1 cellular context compared by ENCODE assay signal in the genomic region with DNA sequence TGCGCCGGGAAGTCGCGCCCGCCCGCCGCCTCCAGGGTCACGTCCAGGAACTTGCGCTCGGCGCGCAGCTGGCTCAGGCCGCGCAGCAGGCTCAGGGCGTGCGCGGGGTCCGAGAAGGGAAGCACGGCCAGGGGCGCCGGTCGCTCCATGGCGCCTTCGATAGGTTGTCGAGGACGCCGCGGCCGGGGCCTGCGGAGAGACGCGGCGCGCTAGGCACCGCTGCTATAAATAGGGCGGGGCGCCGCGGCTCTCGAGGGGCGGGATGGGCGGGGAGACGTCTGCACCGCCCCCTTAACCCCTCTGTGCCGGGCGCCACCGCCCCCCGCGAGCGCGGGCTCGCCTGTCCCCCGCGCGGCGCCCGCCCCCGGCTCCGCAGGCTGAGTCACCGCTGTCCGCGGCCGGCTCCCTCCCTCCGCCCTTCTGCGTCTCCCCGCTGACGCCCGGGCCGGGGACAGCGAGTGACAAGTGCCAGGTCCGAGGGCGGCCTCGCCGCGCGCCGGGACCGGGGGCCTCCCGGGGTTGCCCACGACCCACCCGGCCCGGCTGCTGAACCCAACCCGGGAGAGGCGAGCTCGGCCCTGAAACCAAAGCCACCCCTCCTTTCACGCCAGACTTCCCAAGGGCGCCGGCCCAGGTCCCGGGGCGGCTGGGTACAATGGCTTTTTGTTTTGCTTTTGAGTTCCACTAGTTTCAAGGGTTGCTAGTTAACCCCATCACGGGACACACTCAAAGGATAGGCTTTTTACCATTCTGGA.
TF ChIP-seq lines count a peak whose summit lies in the region.

A gene with protein sequence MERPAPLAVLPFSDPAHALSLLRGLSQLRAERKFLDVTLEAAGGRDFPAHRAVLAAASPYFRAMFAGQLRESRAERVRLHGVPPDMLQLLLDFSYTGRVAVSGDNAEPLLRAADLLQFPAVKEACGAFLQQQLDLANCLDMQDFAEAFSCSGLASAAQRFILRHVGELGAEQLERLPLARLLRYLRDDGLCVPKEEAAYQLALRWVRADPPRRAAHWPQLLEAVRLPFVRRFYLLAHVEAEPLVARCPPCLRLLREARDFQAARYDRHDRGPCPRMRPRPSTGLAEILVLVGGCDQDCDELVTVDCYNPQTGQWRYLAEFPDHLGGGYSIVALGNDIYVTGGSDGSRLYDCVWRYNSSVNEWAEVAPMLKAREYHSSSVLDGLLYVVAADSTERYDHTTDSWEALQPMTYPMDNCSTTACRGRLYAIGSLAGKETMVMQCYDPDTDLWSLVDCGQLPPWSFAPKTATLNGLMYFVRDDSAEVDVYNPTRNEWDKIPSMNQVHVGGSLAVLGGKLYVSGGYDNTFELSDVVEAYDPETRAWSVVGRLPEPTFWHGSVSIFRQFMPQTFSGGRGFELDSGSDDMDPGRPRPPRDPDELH (minus strand): TSS at position 201 of the 755 bp plus-strand sequence. CDS start 52 bp downstream, at position 149.

TF ChIP-seq in HepG2, 621 proteins besides CTCF, POLR2A, EP300 and RAD21 (continued from another document and continues in another):
- TF ChIP-seq, protein P1, sequence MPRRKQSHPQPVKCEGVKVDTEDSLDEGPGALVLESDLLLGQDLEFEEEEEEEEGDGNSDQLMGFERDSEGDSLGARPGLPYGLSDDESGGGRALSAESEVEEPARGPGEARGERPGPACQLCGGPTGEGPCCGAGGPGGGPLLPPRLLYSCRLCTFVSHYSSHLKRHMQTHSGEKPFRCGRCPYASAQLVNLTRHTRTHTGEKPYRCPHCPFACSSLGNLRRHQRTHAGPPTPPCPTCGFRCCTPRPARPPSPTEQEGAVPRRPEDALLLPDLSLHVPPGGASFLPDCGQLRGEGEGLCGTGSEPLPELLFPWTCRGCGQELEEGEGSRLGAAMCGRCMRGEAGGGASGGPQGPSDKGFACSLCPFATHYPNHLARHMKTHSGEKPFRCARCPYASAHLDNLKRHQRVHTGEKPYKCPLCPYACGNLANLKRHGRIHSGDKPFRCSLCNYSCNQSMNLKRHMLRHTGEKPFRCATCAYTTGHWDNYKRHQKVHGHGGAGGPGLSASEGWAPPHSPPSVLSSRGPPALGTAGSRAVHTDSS (CRISPR knock-in tag; conservative IDR thresholded peaks at IDR 0.05): no peak
- TF ChIP-seq ZFX (CRISPR knock-in tag; IDR thresholded peaks at IDR 0.05; ENCODE audit: low read depth): peak; percentile 74
- TF ChIP-seq, protein P2, sequence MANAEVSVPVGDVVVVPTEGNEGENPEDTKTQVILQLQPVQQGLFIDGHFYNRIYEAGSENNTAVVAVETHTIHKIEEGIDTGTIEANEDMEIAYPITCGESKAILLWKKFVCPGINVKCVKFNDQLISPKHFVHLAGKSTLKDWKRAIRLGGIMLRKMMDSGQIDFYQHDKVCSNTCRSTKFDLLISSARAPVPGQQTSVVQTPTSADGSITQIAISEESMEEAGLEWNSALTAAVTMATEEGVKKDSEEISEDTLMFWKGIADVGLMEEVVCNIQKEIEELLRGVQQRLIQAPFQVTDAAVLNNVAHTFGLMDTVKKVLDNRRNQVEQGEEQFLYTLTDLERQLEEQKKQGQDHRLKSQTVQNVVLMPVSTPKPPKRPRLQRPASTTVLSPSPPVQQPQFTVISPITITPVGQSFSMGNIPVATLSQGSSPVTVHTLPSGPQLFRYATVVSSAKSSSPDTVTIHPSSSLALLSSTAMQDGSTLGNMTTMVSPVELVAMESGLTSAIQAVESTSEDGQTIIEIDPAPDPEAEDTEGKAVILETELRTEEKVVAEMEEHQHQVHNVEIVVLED (CRISPR knock-in tag; IDR thresholded peaks at IDR 0.05; ENCODE audit: borderline replicate concordance): 0 out of 2 replicates have a peak, but pooled peaks have one; percentile 54
- TF ChIP-seq ZNF567 (CRISPR knock-in tag; IDR thresholded peaks at IDR 0.05; ENCODE audit: borderline replicate concordance): no peak
- peak; percentile 69; the same call in 1 of the 2 replicates for TF ChIP-seq NAIF1 (CRISPR knock-in tag; IDR thresholded peaks at IDR 0.05; ENCODE audit: borderline replicate concordance)
- TF ChIP-seq BCL6 (CRISPR knock-in tag; IDR thresholded peaks at IDR 0.05): peak; percentile 41; the same call in 1 of the 2 replicates
- TF ChIP-seq, protein P3, sequence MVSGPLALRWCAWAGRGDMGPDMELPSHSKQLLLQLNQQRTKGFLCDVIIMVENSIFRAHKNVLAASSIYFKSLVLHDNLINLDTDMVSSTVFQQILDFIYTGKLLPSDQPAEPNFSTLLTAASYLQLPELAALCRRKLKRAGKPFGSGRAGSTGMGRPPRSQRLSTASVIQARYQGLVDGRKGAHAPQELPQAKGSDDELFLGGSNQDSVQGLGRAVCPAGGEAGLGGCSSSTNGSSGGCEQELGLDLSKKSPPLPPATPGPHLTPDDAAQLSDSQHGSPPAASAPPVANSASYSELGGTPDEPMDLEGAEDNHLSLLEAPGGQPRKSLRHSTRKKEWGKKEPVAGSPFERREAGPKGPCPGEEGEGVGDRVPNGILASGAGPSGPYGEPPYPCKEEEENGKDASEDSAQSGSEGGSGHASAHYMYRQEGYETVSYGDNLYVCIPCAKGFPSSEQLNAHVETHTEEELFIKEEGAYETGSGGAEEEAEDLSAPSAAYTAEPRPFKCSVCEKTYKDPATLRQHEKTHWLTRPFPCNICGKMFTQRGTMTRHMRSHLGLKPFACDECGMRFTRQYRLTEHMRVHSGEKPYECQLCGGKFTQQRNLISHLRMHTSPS (CRISPR knock-in tag; IDR thresholded peaks at IDR 0.05; ENCODE audit: low read depth): no peak
- TF ChIP-seq ZFP36L1 (CRISPR knock-in tag; IDR thresholded peaks at IDR 0.05): 0 out of 2 replicates have a peak, but pooled peaks have one; percentile 24
- TF ChIP-seq CHCHD3 (CRISPR knock-in tag; IDR thresholded peaks at IDR 0.05): peak; percentile 18; the same call in 1 of the 2 replicates
- no peak for TF ChIP-seq TEAD2 (CRISPR knock-in tag; IDR thresholded peaks at IDR 0.05)
- peak; percentile 81; the same call in 1 of the 2 replicates for TF ChIP-seq GTF2F1 (IDR thresholded peaks at IDR 0.05; ENCODE audit: low read length)
- TF ChIP-seq KDM2A (CRISPR knock-in tag; IDR thresholded peaks at IDR 0.05; ENCODE audit: borderline replicate concordance, low read depth): peak; percentile 74; the same call in 1 of the 2 replicates
- TF ChIP-seq, protein P4, sequence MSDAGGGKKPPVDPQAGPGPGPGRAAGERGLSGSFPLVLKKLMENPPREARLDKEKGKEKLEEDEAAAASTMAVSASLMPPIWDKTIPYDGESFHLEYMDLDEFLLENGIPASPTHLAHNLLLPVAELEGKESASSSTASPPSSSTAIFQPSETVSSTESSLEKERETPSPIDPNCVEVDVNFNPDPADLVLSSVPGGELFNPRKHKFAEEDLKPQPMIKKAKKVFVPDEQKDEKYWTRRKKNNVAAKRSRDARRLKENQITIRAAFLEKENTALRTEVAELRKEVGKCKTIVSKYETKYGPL (CRISPR knock-in tag; IDR thresholded peaks at IDR 0.05): no peak
- TF ChIP-seq DMAP1 (CRISPR knock-in tag; IDR thresholded peaks at IDR 0.05): 0 out of 2 replicates have a peak, but pooled peaks have one; percentile 53
- 0 out of 2 replicates have a peak, but pooled peaks have one; percentile 6 for TF ChIP-seq ZZZ3 (CRISPR knock-in tag; IDR thresholded peaks at IDR 0.05; ENCODE audit: borderline replicate concordance)
- peak; percentile 31; the same call in 1 of the 2 replicates for TF ChIP-seq YEATS4 (CRISPR knock-in tag; IDR thresholded peaks at IDR 0.05; ENCODE audit: borderline replicate concordance)
- TF ChIP-seq, protein P5, sequence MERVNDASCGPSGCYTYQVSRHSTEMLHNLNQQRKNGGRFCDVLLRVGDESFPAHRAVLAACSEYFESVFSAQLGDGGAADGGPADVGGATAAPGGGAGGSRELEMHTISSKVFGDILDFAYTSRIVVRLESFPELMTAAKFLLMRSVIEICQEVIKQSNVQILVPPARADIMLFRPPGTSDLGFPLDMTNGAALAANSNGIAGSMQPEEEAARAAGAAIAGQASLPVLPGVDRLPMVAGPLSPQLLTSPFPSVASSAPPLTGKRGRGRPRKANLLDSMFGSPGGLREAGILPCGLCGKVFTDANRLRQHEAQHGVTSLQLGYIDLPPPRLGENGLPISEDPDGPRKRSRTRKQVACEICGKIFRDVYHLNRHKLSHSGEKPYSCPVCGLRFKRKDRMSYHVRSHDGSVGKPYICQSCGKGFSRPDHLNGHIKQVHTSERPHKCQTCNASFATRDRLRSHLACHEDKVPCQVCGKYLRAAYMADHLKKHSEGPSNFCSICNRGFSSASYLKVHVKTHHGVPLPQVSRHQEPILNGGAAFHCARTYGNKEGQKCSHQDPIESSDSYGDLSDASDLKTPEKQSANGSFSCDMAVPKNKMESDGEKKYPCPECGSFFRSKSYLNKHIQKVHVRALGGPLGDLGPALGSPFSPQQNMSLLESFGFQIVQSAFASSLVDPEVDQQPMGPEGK (CRISPR knock-in tag; IDR thresholded peaks at IDR 0.05): peak; percentile 77
- TF ChIP-seq REL (CRISPR knock-in tag; conservative IDR thresholded peaks at IDR 0.05): no peak
- TF ChIP-seq HDAC1 (CRISPR knock-in tag; IDR thresholded peaks at IDR 0.05): peak; percentile 15; the same call in 1 of the 2 replicates
- TF ChIP-seq, protein P6, sequence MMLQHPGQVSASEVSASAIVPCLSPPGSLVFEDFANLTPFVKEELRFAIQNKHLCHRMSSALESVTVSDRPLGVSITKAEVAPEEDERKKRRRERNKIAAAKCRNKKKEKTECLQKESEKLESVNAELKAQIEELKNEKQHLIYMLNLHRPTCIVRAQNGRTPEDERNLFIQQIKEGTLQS (CRISPR knock-in tag; IDR thresholded peaks at IDR 0.05): peak; percentile 80
- no peak for TF ChIP-seq TARDBP (CRISPR knock-in tag; IDR thresholded peaks at IDR 0.05)
- TF ChIP-seq RBM22 (optimal IDR thresholded peaks at IDR 0.05; ENCODE audit: low read length): no peak
- 0 out of 2 replicates have a peak, but pooled peaks have one; percentile 23 for TF ChIP-seq SRY (CRISPR knock-in tag; IDR thresholded peaks at IDR 0.05)
- TF ChIP-seq CHD2 (IDR thresholded peaks at IDR 0.05; ENCODE audit: low read depth, low read length): 0 out of 2 replicates have a peak, but pooled peaks have one; percentile 7
- no peak for TF ChIP-seq ZNF841 (CRISPR knock-in tag; IDR thresholded peaks at IDR 0.05; ENCODE audit: borderline replicate concordance)
- peak; percentile 73; the same call in 1 of the 2 replicates for TF ChIP-seq NFKB2 (CRISPR knock-in tag; IDR thresholded peaks at IDR 0.05; ENCODE audit: borderline replicate concordance)
- TF ChIP-seq HNRNPK (IDR thresholded peaks at IDR 0.05; ENCODE audit: low read depth, low read length, poor library complexity, severe bottlenecking): peak; percentile 21
- TF ChIP-seq HNF4G (IDR thresholded peaks at IDR 0.05; ENCODE audit: borderline replicate concordance, low read depth, low read length): no peak
- peak; percentile 6; the same call in 1 of the 2 replicates for TF ChIP-seq HNF4G (CRISPR knock-in tag; IDR thresholded peaks at IDR 0.05; ENCODE audit: borderline replicate concordance, low read depth)
- peak; percentile 84 for TF ChIP-seq FOSL2 (CRISPR knock-in tag; IDR thresholded peaks at IDR 0.05)
- TF ChIP-seq SNAPC2 (CRISPR knock-in tag; IDR thresholded peaks at IDR 0.05): peak; percentile 53; the same call in 1 of the 2 replicates
- TF ChIP-seq, protein P7, sequence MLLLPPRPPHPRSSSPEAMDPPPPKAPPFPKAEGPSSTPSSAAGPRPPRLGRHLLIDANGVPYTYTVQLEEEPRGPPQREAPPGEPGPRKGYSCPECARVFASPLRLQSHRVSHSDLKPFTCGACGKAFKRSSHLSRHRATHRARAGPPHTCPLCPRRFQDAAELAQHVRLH (CRISPR knock-in tag; IDR thresholded peaks at IDR 0.05; ENCODE audit: borderline replicate concordance, low read depth): 0 out of 2 replicates have a peak, but pooled peaks have one; percentile 29
- peak; percentile 71 for TF ChIP-seq HOXA3 (CRISPR knock-in tag; IDR thresholded peaks at IDR 0.05)
- TF ChIP-seq MZF1 (CRISPR knock-in tag; IDR thresholded peaks at IDR 0.05; ENCODE audit: borderline replicate concordance): no peak
- TF ChIP-seq, protein P8, sequence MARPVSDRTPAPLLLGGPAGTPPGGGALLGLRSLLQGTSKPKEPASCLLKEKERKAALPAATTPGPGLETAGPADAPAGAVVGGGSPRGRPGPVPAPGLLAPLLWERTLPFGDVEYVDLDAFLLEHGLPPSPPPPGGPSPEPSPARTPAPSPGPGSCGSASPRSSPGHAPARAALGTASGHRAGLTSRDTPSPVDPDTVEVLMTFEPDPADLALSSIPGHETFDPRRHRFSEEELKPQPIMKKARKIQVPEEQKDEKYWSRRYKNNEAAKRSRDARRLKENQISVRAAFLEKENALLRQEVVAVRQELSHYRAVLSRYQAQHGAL (CRISPR knock-in tag; IDR thresholded peaks at IDR 0.05; ENCODE audit: not compliant biosample characterization): peak; percentile 8
- peak; percentile 64; the same call in 1 of the 2 replicates for TF ChIP-seq BORCS8-MEF2B (CRISPR knock-in tag; IDR thresholded peaks at IDR 0.05)
- peak; percentile 88 for TF ChIP-seq AKAP8 (CRISPR knock-in tag; IDR thresholded peaks at IDR 0.05)
- no peak for TF ChIP-seq ZFP41 (CRISPR knock-in tag; IDR thresholded peaks at IDR 0.05; ENCODE audit: borderline replicate concordance)
- TF ChIP-seq ZNF773 (CRISPR knock-in tag; IDR thresholded peaks at IDR 0.05; ENCODE audit: borderline replicate concordance): 0 out of 2 replicates have a peak, but pooled peaks have one; percentile 24
- peak; percentile 62; the same call in 1 of the 2 replicates for TF ChIP-seq KMT2A (CRISPR knock-in tag; IDR thresholded peaks at IDR 0.05)
- no peak; the same call in 1 of the 2 replicates for TF ChIP-seq ZSCAN21 (CRISPR knock-in tag; IDR thresholded peaks at IDR 0.05; ENCODE audit: borderline replicate concordance)
- no peak for TF ChIP-seq ZNF12 (CRISPR knock-in tag; IDR thresholded peaks at IDR 0.05)
- TF ChIP-seq ZNF446 (CRISPR knock-in tag; IDR thresholded peaks at IDR 0.05): peak; percentile 34; the same call in 1 of the 2 replicates
- TF ChIP-seq, protein P9, sequence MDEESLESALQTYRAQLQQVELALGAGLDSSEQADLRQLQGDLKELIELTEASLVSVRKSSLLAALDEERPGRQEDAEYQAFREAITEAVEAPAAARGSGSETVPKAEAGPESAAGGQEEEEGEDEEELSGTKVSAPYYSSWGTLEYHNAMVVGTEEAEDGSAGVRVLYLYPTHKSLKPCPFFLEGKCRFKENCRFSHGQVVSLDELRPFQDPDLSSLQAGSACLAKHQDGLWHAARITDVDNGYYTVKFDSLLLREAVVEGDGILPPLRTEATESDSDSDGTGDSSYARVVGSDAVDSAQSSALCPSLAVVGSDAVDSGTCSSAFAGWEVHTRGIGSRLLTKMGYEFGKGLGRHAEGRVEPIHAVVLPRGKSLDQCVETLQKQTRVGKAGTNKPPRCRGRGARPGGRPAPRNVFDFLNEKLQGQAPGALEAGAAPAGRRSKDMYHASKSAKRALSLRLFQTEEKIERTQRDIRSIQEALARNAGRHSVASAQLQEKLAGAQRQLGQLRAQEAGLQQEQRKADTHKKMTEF (CRISPR knock-in tag; IDR thresholded peaks at IDR 0.05): peak; percentile 35; the same call in 1 of the 2 replicates
- peak; percentile 33; the same call in 1 of the 2 replicates for TF ChIP-seq ZSCAN20 (CRISPR knock-in tag; IDR thresholded peaks at IDR 0.05; ENCODE audit: borderline replicate concordance)
- no peak for TF ChIP-seq ZNF484 (CRISPR knock-in tag; IDR thresholded peaks at IDR 0.05; ENCODE audit: borderline replicate concordance, low read depth)
